ENCODE assay signal across 21 cellular contexts in genomic region chr15:65041787-65042186, GRCh38. TPM values are rescaled to one million over a fixed set of nuclear protein-coding genes. Genes with fewer than 3 reads are reported as not detected.
DNase-seq lines count a peak whose midpoint lies in the region; ATAC-seq, FAIRE-seq and TF ChIP-seq lines count a peak whose summit lies in the region.
"Had no signal": no experiment of that assay in that cellular context is flagged by ENCODE, and none has a peak within 500 bp of the region (broad histone marks: within the 10 kb centered on the region; RNA-seq: fewer than 3 reads in every experiment).

No MANE protein-coding gene starts in this region.

- no peak for TF ChIP-seq POLR2A in K562 (conservative IDR thresholded peaks at IDR 0.05)

- 3% methylated on average over 2 of the region's 2 CpGs for WGBS in K562 (ENCODE audit: insufficient coverage, low coverage, missing lambda C conversion rate)

- H3K27ac ChIP-seq in K562 (ENCODE audit: extremely low read depth, low read depth, low read length), result no peak overlapping the region
- H3K27ac ChIP-seq in osteoblast (ENCODE audit: low read depth, low read length), result no peak overlapping the region
- H3K27ac ChIP-seq: C4-2B, HL-60 had no signal

- H3K27ac Mint-ChIP-seq in Caco-2 (ENCODE audit: unreplicated experiment), result peak overlapping the region; percentile 70
- H3K27ac Mint-ChIP-seq: CD4-positive, alpha-beta T cell; HFFc6; IgD-negative memory B cell had no signal

- H3K9ac ChIP-seq in K562 (ENCODE audit: insufficient read depth in 1 of 2, low read depth in 2 of 2, low read length in 2 of 2), result no peak overlapping the region

- H4K20me1 ChIP-seq in K562 (replicated peaks; ENCODE audit: control insufficient read depth, insufficient read depth, low read length) (no peaks in the 10 kb centered on the region), osteoblast (ENCODE audit: insufficient read depth, low read length) (no peaks in the 10 kb centered on the region)

- DNase-seq in Caco-2 (no peak), K562 (ENCODE audit: extremely low read depth in 1 of 4, low spot score in 3 of 4) (no peak), osteoblast (ENCODE audit: insufficient read length, low spot score, missing footprints) (peak; percentile 15), sciatic nerve (ENCODE audit: low spot score) (no peak), SKM-1 treated with dmso at 0.1 percent for 144 hours (lab: John Stamatoyannopoulos, UW; ENCODE audit: unreplicated experiment) (no peak)
- DNase-seq: BE2C; CD4-positive, alpha-beta T cell; DMS153; DMS79; GDM1; GOT3; H7; HFFc6; KG1 had no signal

- no peaks in the 10 kb centered on the region for H3K9me3 ChIP-seq in Caco-2
- no peaks in the 10 kb centered on the region; the same call in 1 of the 2 replicates for H3K9me3 ChIP-seq in K562 (replicated peaks; ENCODE audit: control insufficient read depth, insufficient read depth, low read depth, low read length)
- no peaks in the 10 kb centered on the region for H3K9me3 ChIP-seq in osteoblast (ENCODE audit: low read depth, low read length)
- H3K9me3 ChIP-seq: BE2C had no signal

- H3K36me3 ChIP-seq in Caco-2 (ENCODE audit: control insufficient read depth, insufficient read depth, low read length) (no peaks in the 10 kb centered on the region), K562 (ENCODE audit: control insufficient read depth, insufficient read depth, low read length) (no peaks in the 10 kb centered on the region), osteoblast (ENCODE audit: insufficient read depth, low read length) (no peaks in the 10 kb centered on the region)
- H3K36me3 ChIP-seq: BE2C had no signal

- TF ChIP-seq EP300 in K562 (IDR thresholded peaks at IDR 0.05; ENCODE audit: low read length), result no peak

- H3K4me3 Mint-ChIP-seq in Caco-2 (ENCODE audit: unreplicated experiment), result no peak overlapping the region
- H3K4me3 Mint-ChIP-seq: CD4-positive, alpha-beta T cell; HFFc6; IgD-negative memory B cell had no signal

- CTCF ChIA-PET in Caco-2 (lab: Charles Lee) (interaction anchor here (3.9 kb wide), 1 partner anchor 8 kb away, joined by 41 read pairs; no protein-coding TSS in a partner anchor), K562 (lab: Yijun Ruan, JAX; ENCODE audit: low intra/inter-chr PET ratio) (no interaction called here)

- H3K36me3 Mint-ChIP-seq in Caco-2 (ENCODE audit: insufficient read depth, unreplicated experiment), result peaks cover 7% of the 10 kb centered on the region
- H3K36me3 Mint-ChIP-seq: IgD-negative memory B cell had no signal

- peaks cover 73% of the 10 kb centered on the region for H3K4me1 ChIP-seq in Caco-2
- H3K4me1 ChIP-seq in K562 (replicated peaks in 1 of 2; ENCODE audit: control insufficient read depth in 2 of 2, insufficient read depth in 2 of 2, low read length in 2 of 2), result no peaks in the 10 kb centered on the region; a peak in 1 of 5 replicates
- H3K4me1 ChIP-seq in osteoblast (ENCODE audit: insufficient read depth, low read length), result peaks cover 17% of the 10 kb centered on the region

- no peak overlapping the region for H3K4me2 ChIP-seq in K562 (ENCODE audit: insufficient read depth, low read length)
- H3K4me2 ChIP-seq in osteoblast (ENCODE audit: insufficient read depth, low read length), result no peak overlapping the region

- POLR2A ChIA-PET in Caco-2 (lab: Charles Lee), result interaction anchor here (0.6 kb wide), 1 partner anchor 123 kb away, joined by 5 read pairs; no protein-coding TSS in a partner anchor
- POLR2A ChIA-PET in K562 (lab: Yijun Ruan, JAX), result interaction anchor here (2.0 kb wide), 1 partner anchor 263 kb away, joined by 8 read pairs; the partner anchor contains the start of gene RNU5B-1

- in situ Hi-C loops in K562 (cut with MboI), result no loop called here

- TF ChIP-seq RAD21 in K562 (CRISPR knock-in tag; conservative IDR thresholded peaks at IDR 0.05 in 1 of 2, IDR thresholded peaks at IDR 0.05 in 1 of 2), result no peak

- H2AFZ ChIP-seq in K562 (ENCODE audit: low read depth, low read length) (no peak overlapping the region), osteoblast (ENCODE audit: low read length) (no peak overlapping the region)

- TF ChIP-seq CTCF in Caco-2 (IDR thresholded peaks at IDR 0.05; ENCODE audit: insufficient read depth in 1 of 2, low read depth in 1 of 2, low read length in 1 of 2, severe bottlenecking in 1 of 2, unreplicated experiment in 1 of 2), result no peak
- TF ChIP-seq CTCF in K562 (IDR thresholded peaks at IDR 0.05 in 2 of 3, conservative IDR thresholded peaks at IDR 0.05 in 1 of 3; ENCODE audit: insufficient read depth in 2 of 3, low read depth in 1 of 3, low read length in 3 of 3), result no peak
- TF ChIP-seq CTCF in osteoblast (IDR thresholded peaks at IDR 0.05; ENCODE audit: extremely low read depth, low read depth, low read length), result no peak

- H3K9me3 Mint-ChIP-seq in Caco-2 (ENCODE audit: unreplicated experiment), result no peaks in the 10 kb centered on the region
- H3K9me3 Mint-ChIP-seq: CD4-positive, alpha-beta T cell; HFFc6; IgD-negative memory B cell had no signal

- H3K79me2 ChIP-seq in K562 (ENCODE audit: control insufficient read depth, insufficient read depth, low read length) (no peaks in the 10 kb centered on the region), osteoblast (ENCODE audit: insufficient read depth, low read length) (no peaks in the 10 kb centered on the region)

- H3K9me1 ChIP-seq in K562 (ENCODE audit: control insufficient read depth, insufficient read depth, low read length), result no peaks in the 10 kb centered on the region

- no peak for FAIRE-seq in K562 (lab: Jason Lieb, UNC)

- H3K4me3 ChIP-seq in Caco-2 (ENCODE audit: low read depth, low read length) (no peak overlapping the region), K562 (no peak overlapping the region), osteoblast (ENCODE audit: insufficient read depth, low read length) (no peak overlapping the region)

- H3K27me3 ChIP-seq in Caco-2 (replicated peaks; ENCODE audit: control insufficient read depth, insufficient read depth, low read length) (no peaks in the 10 kb centered on the region), K562 (ENCODE audit: control insufficient read depth in 2 of 2, insufficient read depth in 2 of 2, low read length in 2 of 2) (peaks cover 0 to 16% of the 10 kb centered on the region in 2 experiments; a peak in 2 of 5 replicates), osteoblast (ENCODE audit: insufficient read depth, low read length) (no peaks in the 10 kb centered on the region)
- H3K27me3 ChIP-seq: BE2C had no signal

- intact Hi-C loops in Caco-2 (cut with micrococcal nuclease; ENCODE audit: unreplicated experiment) (no loop called here), K562 (cut with micrococcal nuclease) (no loop called here), sciatic nerve (cut with DNase I) (no loop called here)

- ATAC-seq in K562, result no peak
- ATAC-seq in sciatic nerve, result no peak
- ATAC-seq: HCT116 had no signal

- no peaks in the 10 kb centered on the region for H3K27me3 Mint-ChIP-seq in Caco-2 (ENCODE audit: insufficient read depth, unreplicated experiment)
- H3K27me3 Mint-ChIP-seq: CD4-positive, alpha-beta T cell; IgD-negative memory B cell had no signal

- peaks cover 34% of the 10 kb centered on the region for H3K4me1 Mint-ChIP-seq in Caco-2 (ENCODE audit: low read depth, unreplicated experiment)
- H3K4me1 Mint-ChIP-seq: IgD-negative memory B cell had no signal

- BruUV-seq in Caco-2 (replicated peaks; lab: Mats Ljungman, UMichigan) (no TSS peak), K562 (replicated peaks; lab: Mats Ljungman, UMichigan) (no TSS peak)

RNA-seq across cellular contexts. Expression of gene SLC51B, which starts 3.4 kb away (rescaled TPM):
- total RNA-seq in Caco-2 (2022), result 15.4 and 17.1 TPM in 2 replicates
- not detected in 2 replicates for total RNA-seq in K562 (2011; cell fraction: chromatin; rRNA removed; ENCODE audit: low replicate concordance)
- not detected in 2 replicates for total RNA-seq in K562 (2011; cell fraction: nucleolus; rRNA removed)
- not detected in 2 replicates for total RNA-seq in K562 (2011; cell fraction: nucleoplasm; rRNA removed)
- not detected in 2 replicates for total RNA-seq in K562 (2014; rRNA removed)
- not detected in 2 replicates for total RNA-seq in K562 (2014; rRNA removed; fragmentation: Illumina TruSeq; extraction: Trizol)
- not detected in 2 replicates for total RNA-seq in K562 (2015; rRNA removed; fragmentation: Illumina TruSeq; extraction: Trizol)
- not detected in 2 replicates for total RNA-seq in K562 (2021)
- polyA plus RNA-seq in K562 (2011; rRNA removed), result not detected in 2 replicates
- not detected in 2 replicates for polyA plus RNA-seq in K562 (2011; cell fraction: cytosol; rRNA removed)
- not detected in 2 replicates for polyA plus RNA-seq in K562 (2011; cell fraction: nucleus; rRNA removed)
- not detected in 2 replicates for polyA plus RNA-seq in K562 (2012)
- polyA plus RNA-seq in K562 (2014; fragmentation: Illumina TruSeq; extraction: Trizol), result not detected in 2 replicates
- polyA plus RNA-seq in K562 (2014; fragmentation: Nextera tagmentation; extraction: Ambion mirVana), result not detected
- polyA plus RNA-seq in K562 (2014; rRNA removed), result not detected in 2 replicates
- not detected in 2 replicates for polyA minus RNA-seq in K562 (2011; rRNA and poly(A)+ RNA removed)
- not detected in 2 replicates for polyA minus RNA-seq in K562 (2011; cell fraction: cytosol; rRNA and poly(A)+ RNA removed)
- not detected in 2 replicates for polyA minus RNA-seq in K562 (2011; cell fraction: nucleus; rRNA and poly(A)+ RNA removed)
- total RNA-seq in osteoblast, result not detected in 2 replicates
- total RNA-seq in sciatic nerve, result 0.53 TPM
- total RNA-seq: A172; CD4-positive, alpha-beta T cell; Daoy; H7; HFFc6; HT1080 had no signal
- polyA plus RNA-seq: IgD-negative memory B cell had no signal

RNA-seq across cellular contexts. Expression of gene MTFMT, which starts 12.3 kb away (rescaled TPM):
- 24.7 and 29.9 TPM in 2 replicates for total RNA-seq in Caco-2 (2022)
- 10.2 and 20.8 TPM in 2 replicates for total RNA-seq in K562 (2011; cell fraction: chromatin; rRNA removed; ENCODE audit: low replicate concordance)
- total RNA-seq in K562 (2011; cell fraction: nucleolus; rRNA removed), result 4.7 and 7.4 TPM in 2 replicates
- 5.7 and 13.3 TPM in 2 replicates for total RNA-seq in K562 (2011; cell fraction: nucleoplasm; rRNA removed)
- total RNA-seq in K562 (2014; rRNA removed), result 18.6 and 31.1 TPM in 2 replicates
- 18.2 and 19.6 TPM in 2 replicates for total RNA-seq in K562 (2014; rRNA removed; fragmentation: Illumina TruSeq; extraction: Trizol)
- 13.7 and 14.1 TPM in 2 replicates for total RNA-seq in K562 (2015; rRNA removed; fragmentation: Illumina TruSeq; extraction: Trizol)
- total RNA-seq in K562 (2021), result 17.3 and 17.6 TPM in 2 replicates
- 16.4 and 16.7 TPM in 2 replicates for polyA plus RNA-seq in K562 (2011; rRNA removed)
- 7.9 and 10.5 TPM in 2 replicates for polyA plus RNA-seq in K562 (2011; cell fraction: cytosol; rRNA removed)
- polyA plus RNA-seq in K562 (2011; cell fraction: nucleus; rRNA removed), result 7.4 and 8.6 TPM in 2 replicates
- 8.5 and 10.3 TPM in 2 replicates for polyA plus RNA-seq in K562 (2012)
- 14.8 and 16.2 TPM in 2 replicates for polyA plus RNA-seq in K562 (2014; fragmentation: Illumina TruSeq; extraction: Trizol)
- 1 to 10 TPM; 1.4 to 2.2 TPM for polyA plus RNA-seq in K562 (2014; fragmentation: Nextera tagmentation; extraction: Ambion mirVana)
- polyA plus RNA-seq in K562 (2014; rRNA removed), result 14.0 and 15.9 TPM in 2 replicates
- polyA minus RNA-seq in K562 (2011; rRNA and poly(A)+ RNA removed), result 10.1 and 16.2 TPM in 2 replicates
- polyA minus RNA-seq in K562 (2011; cell fraction: cytosol; rRNA and poly(A)+ RNA removed), result 7.3 and 8.2 TPM in 2 replicates
- polyA minus RNA-seq in K562 (2011; cell fraction: nucleus; rRNA and poly(A)+ RNA removed), result 7.0 and 7.3 TPM in 2 replicates
- 24.5 and 31.8 TPM in 2 replicates for total RNA-seq in osteoblast
- 15.1 TPM for total RNA-seq in sciatic nerve

RNA-seq across cellular contexts. Expression of gene RASL12, which starts 26.0 kb away (rescaled TPM):
- 6.0 and 6.4 TPM in 2 replicates for total RNA-seq in Caco-2 (2022)
- total RNA-seq in K562 (2011; cell fraction: chromatin; rRNA removed; ENCODE audit: low replicate concordance), result not detected in 2 replicates
- total RNA-seq in K562 (2011; cell fraction: nucleolus; rRNA removed), result not detected in 2 replicates
- total RNA-seq in K562 (2011; cell fraction: nucleoplasm; rRNA removed), result not detected in 2 replicates
- total RNA-seq in K562 (2014; rRNA removed), result not detected in 2 replicates
- total RNA-seq in K562 (2014; rRNA removed; fragmentation: Illumina TruSeq; extraction: Trizol), result not detected in 2 replicates
- not detected in 2 replicates for total RNA-seq in K562 (2015; rRNA removed; fragmentation: Illumina TruSeq; extraction: Trizol)
- total RNA-seq in K562 (2021), result not detected in 2 replicates
- not detected in 2 replicates for polyA plus RNA-seq in K562 (2011; rRNA removed)
- polyA plus RNA-seq in K562 (2011; cell fraction: cytosol; rRNA removed), result not detected in 2 replicates
- polyA plus RNA-seq in K562 (2011; cell fraction: nucleus; rRNA removed), result 0.06 TPM in 1 of 2 replicates, not detected in the other
- not detected in 2 replicates for polyA plus RNA-seq in K562 (2012)
- polyA plus RNA-seq in K562 (2014; fragmentation: Illumina TruSeq; extraction: Trizol), result not detected in 2 replicates
- not detected for polyA plus RNA-seq in K562 (2014; fragmentation: Nextera tagmentation; extraction: Ambion mirVana)
- not detected in 2 replicates for polyA plus RNA-seq in K562 (2014; rRNA removed)
- polyA minus RNA-seq in K562 (2011; rRNA and poly(A)+ RNA removed), result 0.06 TPM in 1 of 2 replicates, not detected in the other
- polyA minus RNA-seq in K562 (2011; cell fraction: cytosol; rRNA and poly(A)+ RNA removed), result not detected in 2 replicates
- not detected in 2 replicates for polyA minus RNA-seq in K562 (2011; cell fraction: nucleus; rRNA and poly(A)+ RNA removed)
- under 0.01 and 0.36 TPM in 2 replicates for total RNA-seq in osteoblast
- 23.0 TPM for total RNA-seq in sciatic nerve
- total RNA-seq: A172; CD4-positive, alpha-beta T cell; HFFc6; HT1080 had no signal
- polyA plus RNA-seq: IgD-negative memory B cell had no signal

RNA-seq across cellular contexts. Expression of gene KBTBD13, which starts 34.8 kb away (rescaled TPM):
- total RNA-seq in Caco-2 (2022) (not detected in 2 replicates), K562 (2014; rRNA removed) (0.09 TPM in 1 of 2 replicates, not detected in the other), K562 (2014; rRNA removed; fragmentation: Illumina TruSeq; extraction: Trizol) (0.06 and 0.07 TPM in 2 replicates), K562 (2015; rRNA removed; fragmentation: Illumina TruSeq; extraction: Trizol) (not detected in 2 replicates), K562 (2021) (0.11 and 0.13 TPM in 2 replicates), osteoblast (not detected in 2 replicates), sciatic nerve (0.27 TPM)
- total RNA-seq in K562 (2011; cell fraction: chromatin; rRNA removed; ENCODE audit: low replicate concordance), result 0.16 TPM in 1 of 2 replicates, not detected in the other
- total RNA-seq in K562 (2011; cell fraction: nucleolus; rRNA removed), result 0.13 and 0.17 TPM in 2 replicates
- total RNA-seq in K562 (2011; cell fraction: nucleoplasm; rRNA removed), result 0.15 TPM in 1 of 2 replicates, not detected in the other
- polyA plus RNA-seq in K562 (2011; rRNA removed) (not detected in 2 replicates), K562 (2014; fragmentation: Illumina TruSeq; extraction: Trizol) (0.04 and 0.10 TPM in 2 replicates), K562 (2014; fragmentation: Nextera tagmentation; extraction: Ambion mirVana) (under 1 TPM in 1 of 2 experiments, not detected in 1; 0.07 TPM), K562 (2014; rRNA removed) (0.12 and 0.22 TPM in 2 replicates)
- 0.03 and 0.04 TPM in 2 replicates for polyA plus RNA-seq in K562 (2011; cell fraction: cytosol; rRNA removed)
- polyA plus RNA-seq in K562 (2011; cell fraction: nucleus; rRNA removed), result 0.04 TPM in 1 of 2 replicates, not detected in the other
- polyA plus RNA-seq in K562 (2012), result 0.06 and 0.09 TPM in 2 replicates
- polyA minus RNA-seq in K562 (2011; rRNA and poly(A)+ RNA removed), result 0.07 TPM in 1 of 2 replicates, not detected in the other
- polyA minus RNA-seq in K562 (2011; cell fraction: cytosol; rRNA and poly(A)+ RNA removed), result not detected in 2 replicates
- 0.13 TPM in 1 of 2 replicates, not detected in the other for polyA minus RNA-seq in K562 (2011; cell fraction: nucleus; rRNA and poly(A)+ RNA removed)
- total RNA-seq: A172; CD4-positive, alpha-beta T cell; Daoy; HFFc6; HT1080 had no signal
- polyA plus RNA-seq: IgD-negative memory B cell had no signal

RNA-seq across cellular contexts. Expression of gene SPG21, which starts 52.1 kb away (rescaled TPM):
- total RNA-seq in Caco-2 (2022) (69.4 and 72.9 TPM in 2 replicates), K562 (2014; rRNA removed) (46.1 and 50.0 TPM in 2 replicates), K562 (2014; rRNA removed; fragmentation: Illumina TruSeq; extraction: Trizol) (71.2 and 73.9 TPM in 2 replicates), K562 (2015; rRNA removed; fragmentation: Illumina TruSeq; extraction: Trizol) (56.8 and 59.8 TPM in 2 replicates), K562 (2021) (72.0 and 79.1 TPM in 2 replicates), osteoblast (142 and 164 TPM in 2 replicates), sciatic nerve (73.6 TPM)
- total RNA-seq in K562 (2011; cell fraction: chromatin; rRNA removed; ENCODE audit: low replicate concordance), result 42.0 and 42.1 TPM in 2 replicates
- total RNA-seq in K562 (2011; cell fraction: nucleolus; rRNA removed), result 28.0 and 36.9 TPM in 2 replicates
- 55.7 and 78.3 TPM in 2 replicates for total RNA-seq in K562 (2011; cell fraction: nucleoplasm; rRNA removed)
- polyA plus RNA-seq in K562 (2011; rRNA removed) (49.2 and 65.1 TPM in 2 replicates), K562 (2014; fragmentation: Illumina TruSeq; extraction: Trizol) (78.7 and 98.8 TPM in 2 replicates), K562 (2014; fragmentation: Nextera tagmentation; extraction: Ambion mirVana) (10 to 100 TPM; 22.8 to 23.6 TPM), K562 (2014; rRNA removed) (65.7 and 69.0 TPM in 2 replicates)
- 52.2 and 59.7 TPM in 2 replicates for polyA plus RNA-seq in K562 (2011; cell fraction: cytosol; rRNA removed)
- 24.0 and 24.4 TPM in 2 replicates for polyA plus RNA-seq in K562 (2011; cell fraction: nucleus; rRNA removed)
- 54.8 and 61.6 TPM in 2 replicates for polyA plus RNA-seq in K562 (2012)
- polyA minus RNA-seq in K562 (2011; rRNA and poly(A)+ RNA removed), result 40.4 and 43.8 TPM in 2 replicates
- 23.4 and 27.0 TPM in 2 replicates for polyA minus RNA-seq in K562 (2011; cell fraction: cytosol; rRNA and poly(A)+ RNA removed)
- polyA minus RNA-seq in K562 (2011; cell fraction: nucleus; rRNA and poly(A)+ RNA removed), result 13.5 and 20.1 TPM in 2 replicates

Comparison
In these comparisons a context has a peak if more than half of its experiments do, and no peak if none do; other contexts are left out.
1. RNA of gene SLC51B, which starts 3.4 kb away (total RNA-seq): 15.4 to 17.1 TPM in Caco-2; 0.53 TPM in sciatic nerve (single experiment), not detected in K562 and not detected in osteoblast; every median in the first group is over 10 times any median in the second.